In genomic region chr2:190909680-190910079, GRCh38 we compare ENCODE assay signal across 19 cellular contexts.
"Had no signal": no experiment of that assay in that cellular context is flagged by ENCODE, and none has a peak within 500 bp of the region (broad histone marks: within the 10 kb centered on the region; RNA-seq: fewer than 3 reads in every experiment).

No MANE protein-coding gene starts in this region.

- H3K9me3 ChIP-seq: gastrocnemius medialis, heart left ventricle, vagina had no signal

- H3K4me1 Mint-ChIP-seq: brain had no signal

- H3K9me3 Mint-ChIP-seq: activated naive CD8-positive, alpha-beta T cell treated with anti-CD3 and anti-CD28 coated beads, Interleukin-2, amount 10 ng/mL, durations not matched to agents 7 days and 5 days; brain; immature natural killer cell; T-helper 1 cell treated with Interleukin-12 subunit alpha and Interleukin-12 subunit beta and Interleukin-4 antibody, amounts not matched to agents 30 μg/mL and 1 μg/mL, for 36 hours had no signal

- H3K4me3 Mint-ChIP-seq: activated naive CD8-positive, alpha-beta T cell treated with anti-CD3 and anti-CD28 coated beads, Interleukin-2, amount 10 ng/mL, durations not matched to agents 7 days and 5 days; brain; immature natural killer cell; T-helper 1 cell treated with Interleukin-12 subunit alpha and Interleukin-12 subunit beta and Interleukin-4 antibody, amounts not matched to agents 30 μg/mL and 1 μg/mL, for 36 hours had no signal

- H3K27me3 Mint-ChIP-seq: activated naive CD8-positive, alpha-beta T cell treated with anti-CD3 and anti-CD28 coated beads, Interleukin-2, amount 10 ng/mL, durations not matched to agents 7 days and 5 days; brain; progenitor cell of endocrine pancreas had no signal

- H3K27ac Mint-ChIP-seq: activated naive CD8-positive, alpha-beta T cell treated with anti-CD3 and anti-CD28 coated beads, Interleukin-2, amount 10 ng/mL, durations not matched to agents 7 days and 5 days; brain; progenitor cell of endocrine pancreas; T-helper 1 cell treated with Interleukin-12 subunit alpha and Interleukin-12 subunit beta and Interleukin-4 antibody, amounts not matched to agents 30 μg/mL and 1 μg/mL, for 36 hours had no signal

- H3K4me1 ChIP-seq: gastrocnemius medialis, vagina had no signal

- H3K27me3 ChIP-seq: dorsolateral prefrontal cortex, gastrocnemius medialis, heart left ventricle, vagina had no signal

- H3K4me3 ChIP-seq: dorsolateral prefrontal cortex, gastrocnemius medialis, heart left ventricle, vagina had no signal

- H3K27ac ChIP-seq: dorsolateral prefrontal cortex, gastrocnemius medialis, heart left ventricle, vagina had no signal

- DNase-seq: activated CD4-positive, alpha-beta T cell treated with anti-CD3 and anti-CD28 coated beads, Interleukin-2, amount 50 U/mL, for 1 hour; activated CD4-positive, CD25-positive, alpha-beta regulatory T cell treated with anti-CD3 and anti-CD28 coated beads, Interleukin-2, amount 50 U/mL, for 72 hours; activated naive CD4-positive, alpha-beta T cell treated with Interleukin-2 at 50 U/mL for 16 hours; activated naive CD8-positive, alpha-beta T cell treated with anti-CD3 and anti-CD28 coated beads, Interleukin-2, amount 10 ng/mL, durations not matched to agents 7 days and 5 days; amygdala; caudate nucleus; dorsolateral prefrontal cortex; gastrocnemius medialis; heart left ventricle; immature natural killer cell; kidney glomerular epithelial cell; left ventricle myocardium superior; occipital lobe; stimulated activated naive CD8-positive, alpha-beta T cell treated with anti-CD3 and anti-CD28 coated beads, Interleukin-15, Interleukin-2, amounts not matched to agents 100 U/mL and 50 U/mL, for 24 hours; substantia nigra had no signal

- ATAC-seq: gastrocnemius medialis; heart left ventricle; left ventricle myocardium superior; stimulated activated naive CD8-positive, alpha-beta T cell treated with anti-CD3 and anti-CD28 coated beads, Interleukin-15, Interleukin-2, amounts not matched to agents 100 U/mL and 50 U/mL, for 24 hours had no signal
